9 cellular contexts compared by ENCODE assay signal in the genomic region with DNA sequence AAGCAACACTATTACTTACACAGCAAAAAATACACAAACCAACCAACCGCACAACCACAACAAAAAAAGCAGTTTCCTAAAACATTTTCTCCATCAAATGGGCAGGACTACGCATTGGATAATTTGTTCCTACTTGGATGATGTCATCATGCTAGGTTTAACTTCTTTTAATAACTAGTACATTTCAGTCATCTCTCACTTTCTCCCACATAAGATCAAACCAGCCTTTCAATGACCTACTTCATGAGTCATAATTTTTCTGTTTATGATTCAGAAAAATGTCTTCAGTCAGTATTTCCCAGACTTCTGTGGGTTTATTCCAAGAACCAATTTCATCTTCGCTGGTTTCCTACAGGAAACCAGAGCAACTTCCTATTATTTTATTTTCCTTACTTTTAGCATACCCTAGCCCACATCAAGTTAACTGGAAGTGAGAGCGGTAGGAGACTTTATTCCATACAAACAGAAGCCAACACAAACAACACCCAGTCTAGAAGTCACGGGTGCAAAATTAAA.
DNase-seq lines count a peak whose midpoint lies in the region; ATAC-seq and TF ChIP-seq lines count a peak whose summit lies in the region.
"Had no signal": no experiment of that assay in that cellular context is flagged by ENCODE, and none has a peak within 500 bp of the region (broad histone marks: within the 10 kb centered on the region; RNA-seq: fewer than 3 reads in every experiment).

No MANE protein-coding gene starts in this region.

- H3K4me1 ChIP-seq in foreskin keratinocyte = no peaks in the 10 kb centered on the region

- POLR2A ChIA-PET in RWPE1 (lab: Yijun Ruan, JAX; ENCODE audit: low non-redundant PET) = no interaction called here

- CTCF ChIA-PET in RWPE1 (lab: Yijun Ruan, JAX) = interaction anchor here (0.6 to 0.9 kb wide), 2 partner anchors 242 to 714 kb away, joined by 3 read pairs; no protein-coding TSS in a partner anchor

- no peaks in the 10 kb centered on the region for H3K27me3 ChIP-seq in foreskin keratinocyte

- no peak for TF ChIP-seq POLR2A in erythroblast (IDR thresholded peaks at IDR 0.05; ENCODE audit: low read length)

- H3K27ac ChIP-seq in RWPE1 (no peak overlapping the region), foreskin keratinocyte (no peak overlapping the region)

- DNase-seq in AG08395 (ENCODE audit: low spot score) (peak; percentile 35), GM19240 (ENCODE audit: insufficient read length, low spot score) (peak; percentile 3), RWPE1 (ENCODE audit: low spot score) (peak; percentile 74), foreskin keratinocyte (peak; percentile 43 to 73), erythroblast (lab: John Stamatoyannopoulos, UW) (no peak), NCI-H2081 treated with DMSO at 0.1 percent for 48 hours (lab: John Stamatoyannopoulos, UW) (no peak), cerebellum (ENCODE audit: low spot score) (no peak)
- DNase-seq: stimulated activated naive CD4-positive, alpha-beta T cell treated with Interleukin-2 at 50 U/mL for 16 hours had no signal

- TF ChIP-seq CTCF in RWPE1 (conservative IDR thresholded peaks at IDR 0.05; ENCODE audit: low read depth) = no peak
- TF ChIP-seq CTCF in foreskin keratinocyte (conservative IDR thresholded peaks at IDR 0.05) = no peak

- peak; percentile 82 for ATAC-seq in foreskin keratinocyte
- ATAC-seq in HG03025 (IDR thresholded peaks at IDR 0.05; ENCODE audit: low FRiP score, unreplicated experiment) = no peak

Comparison
In these comparisons a context has a peak if more than half of its experiments do, and no peak if none do; other contexts are left out.
1. DNase-seq: peak in AG08395 (single experiment), GM19240 (single experiment), RWPE1 (single experiment) and foreskin keratinocyte (2 of 2); none in erythroblast (0 of 2), NCI-H2081 treated with DMSO at 0.1 percent for 48 hours (single experiment) and cerebellum (single experiment).